ENCODE assay signal across 28 cellular contexts in genomic region chr11:105168457-105168856, GRCh38. TPM values are rescaled to one million over a fixed set of nuclear protein-coding genes. Genes with fewer than 3 reads are reported as not detected.
DNase-seq lines count a peak whose midpoint lies in the region; ATAC-seq and TF ChIP-seq lines count a peak whose summit lies in the region.
"Had no signal": no experiment of that assay in that cellular context is flagged by ENCODE, and none has a peak within 500 bp of the region (broad histone marks: within the 10 kb centered on the region; RNA-seq: fewer than 3 reads in every experiment).

No MANE protein-coding gene starts in this region.

- DNase-seq in NCI-H446 treated with DMSO at 0.1 percent for 48 hours (lab: John Stamatoyannopoulos, UW) (peak; percentile 9), NCI-H446 (lab: John Stamatoyannopoulos, UW) (no peak), PC-3 (peak; percentile 76), epithelial cell of prostate (ENCODE audit: low read depth, low spot score) (no peak), omental fat pad (ENCODE audit: low spot score) (no peak), D341Med (ENCODE audit: low spot score) (no peak)
- no peak for DNase-seq in activated CD4-positive, alpha-beta T cell treated with anti-CD3 and anti-CD28 coated beads for 48 hours
- no peak for DNase-seq in activated CD4-positive, alpha-beta T cell treated with anti-CD3 and anti-CD28 coated beads, Interleukin-2, amount 50 U/mL, for 1 hour
- DNase-seq: activated CD4-positive, alpha-beta T cell treated with anti-CD3 and anti-CD28 coated beads, Interleukin-2, amount 10 ng/mL, durations not matched to agents 24 days and 14 days; effector memory CD4-positive, alpha-beta T cell; esophagus squamous epithelium; H7; heart left ventricle; left ventricle myocardium inferior; NCI-H187 treated with DMSO at 0.1 percent for 48 hours; NCI-H2227 treated with DMSO at 0.1 percent for 48 hours; posterior cingulate gyrus; sigmoid colon; SJCRH30; stimulated activated CD4-positive, alpha-beta T cell treated with anti-CD3 and anti-CD28 coated beads, Interleukin-15, amount 100 ng/mL, for 24 hours; stimulated activated CD8-positive, alpha-beta memory T cell treated with anti-CD3 and anti-CD28 coated beads, Interleukin-4, amount 100 ng/mL, for 48 hours; T-helper 2 cell; trophoblast cell had no signal

- POLR2A ChIA-PET in PC-3 (lab: Charles Lee; ENCODE audit: unreplicated experiment): no interaction called here

- peaks cover 10% of the 10 kb centered on the region; the same call in 1 of the 2 replicates for H3K4me1 ChIP-seq in PC-3 (ENCODE audit: insufficient read depth, low read length)
- H3K4me1 ChIP-seq: ascending aorta, esophagus squamous epithelium, heart left ventricle, left ventricle myocardium inferior, sigmoid colon, SJCRH30 had no signal

- H3K9me3 ChIP-seq in PC-3 (ENCODE audit: low read length): no peaks in the 10 kb centered on the region
- H3K9me3 ChIP-seq: ascending aorta, esophagus squamous epithelium, sigmoid colon, SJCRH30 had no signal

- no peaks in the 10 kb centered on the region for H3K79me2 ChIP-seq in PC-3 (ENCODE audit: low read length)

- no peaks in the 10 kb centered on the region; the same call in 1 of the 2 replicates for H3K9me2 ChIP-seq in PC-3 (replicated peaks; ENCODE audit: low read length)

- H4K20me1 ChIP-seq in PC-3 (ENCODE audit: low read length): no peaks in the 10 kb centered on the region

- peak; percentile 70 for ATAC-seq in PC-3
- peak; percentile 41 for ATAC-seq in omental fat pad (ENCODE audit: low FRiP score)
- ATAC-seq: heart left ventricle had no signal

- no peaks in the 10 kb centered on the region for H3K36me3 ChIP-seq in PC-3 (ENCODE audit: low read depth, low read length)
- H3K36me3 ChIP-seq: ascending aorta, esophagus squamous epithelium, heart left ventricle, left ventricle myocardium inferior, sigmoid colon, SJCRH30 had no signal

- H3F3A ChIP-seq in PC-3 (ENCODE audit: low read length, unreplicated experiment): no peaks in the 10 kb centered on the region

- no peak for TF ChIP-seq CTCF in PC-3 (conservative IDR thresholded peaks at IDR 0.05; ENCODE audit: low read depth, low read length)
- TF ChIP-seq CTCF in omental fat pad (IDR thresholded peaks at IDR 0.05): no peak

- CTCF ChIA-PET in PC-3 (lab: Charles Lee): interaction anchor here (0.7 kb wide), 1 partner anchor 444 kb away, joined by 9 read pairs; no protein-coding TSS in a partner anchor

- no peak overlapping the region for H3K4me3 ChIP-seq in PC-3 (ENCODE audit: low read length)
- H3K4me3 ChIP-seq: ascending aorta, esophagus squamous epithelium, heart left ventricle, left ventricle myocardium inferior, sigmoid colon, SJCRH30 had no signal

- no peaks in the 10 kb centered on the region for H3K27me3 ChIP-seq in PC-3 (ENCODE audit: low read length)
- H3K27me3 ChIP-seq: ascending aorta, esophagus squamous epithelium, heart left ventricle, sigmoid colon, SJCRH30 had no signal

- intact Hi-C loops in PC-3 (cut with micrococcal nuclease): no loop called here

- no peak overlapping the region for H2AFZ ChIP-seq in PC-3 (ENCODE audit: low read length)

- H3K9ac ChIP-seq in PC-3 (ENCODE audit: low read length): no peak overlapping the region
- H3K9ac ChIP-seq: KMS-11 had no signal

- no TSS peak for BruUV-seq in PC-3 (replicated peaks; lab: Mats Ljungman, UMichigan)

- H3K27ac ChIP-seq in PC-3 (ENCODE audit: low read length): no peak overlapping the region
- H3K27ac ChIP-seq in epithelial cell of prostate: peak overlapping the region; percentile 19
- H3K27ac ChIP-seq: 22Rv1, ascending aorta, esophagus squamous epithelium, heart left ventricle, KMS-11, left ventricle myocardium inferior, sigmoid colon, SJCRH30 had no signal

- H3K4me2 ChIP-seq in PC-3 (ENCODE audit: low read length): no peak overlapping the region
- H3K4me2 ChIP-seq: KMS-11 had no signal

RNA-seq across cellular contexts. Expression of gene CARD18, which starts 28.9 kb away (rescaled TPM):
- not detected in 2 replicates for total RNA-seq in PC-3 (2014; rRNA removed)
- not detected for total RNA-seq in omental fat pad
- total RNA-seq: activated CD4-positive, alpha-beta T cell treated with anti-CD3 and anti-CD28 coated beads, Interleukin-2, amount 10 ng/mL, durations not matched to agents 24 days and 14 days; ascending aorta; chondrocyte; H7; heart left ventricle; HT-29; sigmoid colon; SJCRH30 had no signal

Comparison
In these comparisons a context has a peak if more than half of its experiments do, and no peak if none do; other contexts are left out.
1. DNase-seq: peak in NCI-H446 treated with DMSO at 0.1 percent for 48 hours (single experiment) and PC-3 (single experiment); none in NCI-H446 (0 of 2), epithelial cell of prostate (single experiment), omental fat pad (single experiment), D341Med (single experiment), activated CD4-positive, alpha-beta T cell treated with anti-CD3 and anti-CD28 coated beads for 48 hours (single experiment) and activated CD4-positive, alpha-beta T cell treated with anti-CD3 and anti-CD28 coated beads, Interleukin-2, amount 50 U/mL, for 1 hour (single experiment).